1 cellular context compared by ENCODE assay signal in genomic region chr9:6502399-6502798, GRCh38.
TF ChIP-seq lines count a peak whose summit lies in the region.

No MANE protein-coding gene starts in this region.

TF ChIP-seq in IMR-90, 13 proteins besides CTCF, POLR2A, EP300 and RAD21:
- TF ChIP-seq CEBPB (IDR thresholded peaks at IDR 0.05; ENCODE audit: low read depth, low read length) (no peak), RFX5 (IDR thresholded peaks at IDR 0.05; ENCODE audit: low read depth, low read length) (no peak), RCOR1 (IDR thresholded peaks at IDR 0.05; ENCODE audit: insufficient replicate concordance, low read length) (no peak), SMC3 (IDR thresholded peaks at IDR 0.05; ENCODE audit: low read depth, low read length) (no peak), NFE2L2 (IDR thresholded peaks at IDR 0.05; ENCODE audit: low read depth, low read length) (no peak), USF2 (IDR thresholded peaks at IDR 0.05; ENCODE audit: low read depth, low read length) (no peak), MAZ (IDR thresholded peaks at IDR 0.05; ENCODE audit: borderline replicate concordance, low read depth, low read length) (no peak), FOS (IDR thresholded peaks at IDR 0.05; ENCODE audit: low read depth, low read length) (no peak), BHLHE40 (IDR thresholded peaks at IDR 0.05; ENCODE audit: low read depth, low read length) (no peak)
